In the genomic region with DNA sequence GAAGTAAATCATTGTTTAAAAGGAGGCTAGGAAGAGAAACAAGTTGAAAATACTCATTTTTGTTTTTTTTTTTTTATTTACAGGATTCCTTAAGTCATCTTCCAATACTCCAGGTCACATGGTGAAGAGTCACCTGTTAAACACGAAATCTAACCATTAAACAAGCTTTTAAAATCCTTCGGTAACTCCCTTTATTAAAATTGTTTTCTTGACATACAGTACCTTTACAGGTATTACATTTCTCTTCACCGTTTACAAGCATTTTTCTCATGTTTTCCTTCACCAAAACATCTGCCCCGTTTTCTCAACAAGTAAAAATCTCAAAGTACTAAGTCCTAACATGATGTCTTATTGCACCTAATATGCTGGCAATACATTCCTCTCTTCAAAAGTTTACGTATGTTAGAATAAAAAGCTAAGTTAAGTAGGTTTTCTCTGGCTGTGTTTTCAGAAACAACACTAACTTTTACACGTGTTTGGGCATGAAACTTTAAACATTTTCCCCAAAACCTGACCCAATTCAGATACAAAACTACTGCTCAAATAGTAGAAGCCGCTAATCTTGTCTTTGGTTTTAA, we compare ENCODE assay signal across 8 cellular contexts. TPM values are rescaled to one million over a fixed set of nuclear protein-coding genes. Genes with fewer than 3 reads are reported as not detected.
DNase-seq lines count a peak whose midpoint lies in the region; ATAC-seq, FAIRE-seq and TF ChIP-seq lines count a peak whose summit lies in the region.

No MANE protein-coding gene starts in this region.

- H3K27ac Mint-ChIP-seq in stimulated activated naive CD8-positive, alpha-beta T cell treated with anti-CD3 and anti-CD28 coated beads, Interleukin-15, Interleukin-2, amounts not matched to agents 100 ng/mL and 50 ng/mL, for 24 hours, result peak overlapping the region; percentile 94

- no peak for FAIRE-seq in K562 (lab: Jason Lieb, UNC)

- TF ChIP-seq CTCF in K562 (IDR thresholded peaks at IDR 0.05 in 2 of 3, conservative IDR thresholded peaks at IDR 0.05 in 1 of 3; ENCODE audit: insufficient read depth in 2 of 3, low read depth in 1 of 3, low read length in 3 of 3), result no peak

- TF ChIP-seq EP300 in K562 (IDR thresholded peaks at IDR 0.05; ENCODE audit: low read length), result no peak

- intact Hi-C loops in K562 (cut with micrococcal nuclease) (loop anchor here (2.0 kb wide), 1 partner anchor 453 kb away; no protein-coding TSS in a partner anchor), aorta (cut with DNase I) (loop anchor here in 1 of 2 donors (5.0 kb wide), 1 partner anchor 293 kb away; no protein-coding TSS in a partner anchor)

- peak overlapping the region; percentile 83 for H3K4me3 ChIP-seq in K562
- peak overlapping the region; percentile 83 to 88 for H3K4me3 ChIP-seq in aorta (ENCODE audit: low read length in 2 of 2)

- peak overlapping the region; percentile 94 to 99 for H3K9ac ChIP-seq in K562 (ENCODE audit: insufficient read depth in 1 of 2, low read depth in 2 of 2, low read length in 2 of 2)

- ATAC-seq in stimulated activated naive CD8-positive, alpha-beta T cell treated with anti-CD3 and anti-CD28 coated beads, Interleukin-15, Interleukin-2, amounts not matched to agents 100 U/mL and 50 U/mL, for 24 hours, result no peak
- no peak for ATAC-seq in K562
- no peak for ATAC-seq in aorta (ENCODE audit: low FRiP score)
- ATAC-seq in GM21367 (IDR thresholded peaks at IDR 0.05; ENCODE audit: unreplicated experiment), result no peak

- peak overlapping the region; percentile 99 for H3K27ac ChIP-seq in K562 (ENCODE audit: extremely low read depth, low read depth, low read length)
- H3K27ac ChIP-seq in aorta (ENCODE audit: low read depth in 1 of 2, low read length in 2 of 2), result no peak overlapping the region

- H4K20me1 ChIP-seq in K562 (replicated peaks; ENCODE audit: control insufficient read depth, insufficient read depth, low read length), result peaks cover 37% of the 10 kb centered on the region

- WGBS in K562 (ENCODE audit: insufficient coverage, low coverage, missing lambda C conversion rate), result 0% methylated on average over 7 of the region's 7 CpGs
- WGBS in aorta, 2 donors, result 0 to 2% methylated on average over 7 of the region's 7 CpGs

- POLR2A ChIA-PET in K562 (lab: Yijun Ruan, JAX), result interaction anchor here (1.0 to 1.2 kb wide), 2 partner anchors 12 to 90 kb away, joined by 3 to 4 read pairs; no protein-coding TSS in a partner anchor

- no peak for TF ChIP-seq RAD21 in K562 (CRISPR knock-in tag; conservative IDR thresholded peaks at IDR 0.05 in 1 of 2, IDR thresholded peaks at IDR 0.05 in 1 of 2)

- H3K79me2 ChIP-seq in K562 (ENCODE audit: control insufficient read depth, insufficient read depth, low read length), result peaks cover 60% of the 10 kb centered on the region

- H3K9me1 ChIP-seq in K562 (ENCODE audit: control insufficient read depth, insufficient read depth, low read length), result no peaks in the 10 kb centered on the region

- in situ Hi-C loops in K562 (cut with MboI), result no loop called here

- H3K27me3 Mint-ChIP-seq in stimulated activated naive CD8-positive, alpha-beta T cell treated with anti-CD3 and anti-CD28 coated beads, Interleukin-15, Interleukin-2, amounts not matched to agents 100 ng/mL and 50 ng/mL, for 24 hours, result no peaks in the 10 kb centered on the region

- DNase-seq in stimulated activated naive CD8-positive, alpha-beta T cell treated with anti-CD3 and anti-CD28 coated beads, Interleukin-15, Interleukin-2, amounts not matched to agents 100 U/mL and 50 U/mL, for 24 hours, result no peak
- DNase-seq in K562 (ENCODE audit: extremely low read depth in 1 of 4, low spot score in 3 of 4) (peak in 1 of 4 experiments; percentile 9), medulla oblongata (ENCODE audit: extremely low spot score) (peak; percentile 27), aorta (no peak), OCI-M2 (lab: John Stamatoyannopoulos, UW; ENCODE audit: unreplicated experiment) (no peak)
- no peak for DNase-seq in stimulated activated CD4-positive, alpha-beta T cell treated with anti-CD3 and anti-CD28 coated beads, Interleukin-2, amount 100 ng/mL, for 48 hours

- H3K4me1 Mint-ChIP-seq in stimulated activated naive CD8-positive, alpha-beta T cell treated with anti-CD3 and anti-CD28 coated beads, Interleukin-15, Interleukin-2, amounts not matched to agents 100 ng/mL and 50 ng/mL, for 24 hours (ENCODE audit: low read depth), result peaks cover 44% of the 10 kb centered on the region

- H3K36me3 ChIP-seq in K562 (ENCODE audit: control insufficient read depth, insufficient read depth, low read length) (peaks cover 10% of the 10 kb centered on the region; the same call in 2 of the 3 replicates), aorta (ENCODE audit: control insufficient read depth in 1 of 2, insufficient read depth in 2 of 2, low read length in 1 of 2) (no peaks in the 10 kb centered on the region)

- H3K4me2 ChIP-seq in K562 (ENCODE audit: insufficient read depth, low read length), result peak overlapping the region; percentile 84

- H3K4me1 ChIP-seq in K562 (replicated peaks in 1 of 2; ENCODE audit: control insufficient read depth in 2 of 2, insufficient read depth in 2 of 2, low read length in 2 of 2), result peaks cover 25 to 47% of the 10 kb centered on the region in 2 experiments
- H3K4me1 ChIP-seq in aorta (ENCODE audit: control insufficient read depth in 1 of 2, insufficient read depth in 2 of 2, low read length in 2 of 2), result peaks cover 0 to 2% of the 10 kb centered on the region in 2 donors

- H3K9me3 ChIP-seq in K562 (replicated peaks; ENCODE audit: control insufficient read depth, insufficient read depth, low read depth, low read length) (no peaks in the 10 kb centered on the region), aorta (ENCODE audit: control insufficient read depth, low read length) (no peaks in the 10 kb centered on the region)

- H3K9me3 Mint-ChIP-seq in stimulated activated naive CD8-positive, alpha-beta T cell treated with anti-CD3 and anti-CD28 coated beads, Interleukin-15, Interleukin-2, amounts not matched to agents 100 ng/mL and 50 ng/mL, for 24 hours, result no peaks in the 10 kb centered on the region

- peak overlapping the region; percentile 85; the same call in 1 of the 2 replicates for H2AFZ ChIP-seq in K562 (ENCODE audit: low read depth, low read length)

- no peaks in the 10 kb centered on the region for H3K27me3 ChIP-seq in K562 (ENCODE audit: control insufficient read depth in 2 of 2, insufficient read depth in 2 of 2, low read length in 2 of 2)
- no peaks in the 10 kb centered on the region for H3K27me3 ChIP-seq in aorta (ENCODE audit: control insufficient read depth in 1 of 2, insufficient read depth in 2 of 2, low read length in 1 of 2)

- CTCF ChIA-PET in K562 (lab: Yijun Ruan, JAX; ENCODE audit: low intra/inter-chr PET ratio), result no interaction called here

- peaks cover 35% of the 10 kb centered on the region for H3K36me3 Mint-ChIP-seq in stimulated activated naive CD8-positive, alpha-beta T cell treated with anti-CD3 and anti-CD28 coated beads, Interleukin-15, Interleukin-2, amounts not matched to agents 100 ng/mL and 50 ng/mL, for 24 hours (ENCODE audit: low read depth)

- TF ChIP-seq POLR2A in K562 (conservative IDR thresholded peaks at IDR 0.05), result no peak

- BruUV-seq in K562 (replicated peaks; lab: Mats Ljungman, UMichigan), result TSS peak; percentile 60

- H3K4me3 Mint-ChIP-seq in stimulated activated naive CD8-positive, alpha-beta T cell treated with anti-CD3 and anti-CD28 coated beads, Interleukin-15, Interleukin-2, amounts not matched to agents 100 ng/mL and 50 ng/mL, for 24 hours, result peak overlapping the region; percentile 97

TF ChIP-seq in K562, 482 proteins besides CTCF, POLR2A, EP300 and RAD21:
- TF ChIP-seq POLR2H (tag; IDR thresholded peaks at IDR 0.05; ENCODE audit: low read depth), result peak; percentile 59; the same call in 1 of the 2 replicates
- no peak for TF ChIP-seq ESRRA (IDR thresholded peaks at IDR 0.05; ENCODE audit: borderline replicate concordance, low read depth)
- TF ChIP-seq ZNF766 (CRISPR knock-in tag; conservative IDR thresholded peaks at IDR 0.05), result 0 out of 2 replicates have a peak, but pooled peaks have one; percentile 4
- TF ChIP-seq PHTF2 (CRISPR knock-in tag; IDR thresholded peaks at IDR 0.05), result no peak
- TF ChIP-seq, protein P1, sequence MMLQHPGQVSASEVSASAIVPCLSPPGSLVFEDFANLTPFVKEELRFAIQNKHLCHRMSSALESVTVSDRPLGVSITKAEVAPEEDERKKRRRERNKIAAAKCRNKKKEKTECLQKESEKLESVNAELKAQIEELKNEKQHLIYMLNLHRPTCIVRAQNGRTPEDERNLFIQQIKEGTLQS (IDR thresholded peaks at IDR 0.05), result no peak
- TF ChIP-seq, protein P1 (CRISPR knock-in tag; conservative IDR thresholded peaks at IDR 0.05), result 0 out of 2 replicates have a peak, but pooled peaks have one; percentile 39

RNA-seq across cellular contexts. Expression of a gene that starts 1.1 kb away (rescaled TPM):
- total RNA-seq in K562 (2011; cell fraction: chromatin; rRNA removed; ENCODE audit: low replicate concordance), result 52.0 and 148 TPM in 2 replicates
- 31.0 and 34.6 TPM in 2 replicates for total RNA-seq in K562 (2011; cell fraction: nucleolus; rRNA removed)
- 58.1 and 92.7 TPM in 2 replicates for total RNA-seq in K562 (2011; cell fraction: nucleoplasm; rRNA removed)
- total RNA-seq in K562 (2014; rRNA removed) (14.9 and 18.0 TPM in 2 replicates), K562 (2014; rRNA removed; fragmentation: Illumina TruSeq; extraction: Trizol) (33.3 and 46.5 TPM in 2 replicates), K562 (2015; rRNA removed; fragmentation: Illumina TruSeq; extraction: Trizol) (22.3 and 25.5 TPM in 2 replicates), K562 (2021) (53.3 and 56.7 TPM in 2 replicates), aorta (100 to 1,000 TPM in 1 of 2 donors, 10 to 100 TPM in 1; 91.5 to 104 TPM)
- polyA plus RNA-seq in K562 (2011; rRNA removed) (55.9 and 61.9 TPM in 2 replicates), K562 (2014; fragmentation: Illumina TruSeq; extraction: Trizol) (32.7 and 35.2 TPM in 2 replicates), K562 (2014; fragmentation: Nextera tagmentation; extraction: Ambion mirVana) (10 to 100 TPM; 13.4 to 15.8 TPM), K562 (2014; rRNA removed) (28.3 and 31.3 TPM in 2 replicates), aorta (10 to 100 TPM; 21.3 to 23.0 TPM)
- 41.9 and 45.4 TPM in 2 replicates for polyA plus RNA-seq in K562 (2011; cell fraction: cytosol; rRNA removed)
- polyA plus RNA-seq in K562 (2011; cell fraction: nucleus; rRNA removed), result 33.0 and 42.9 TPM in 2 replicates
- 31.0 and 33.6 TPM in 2 replicates for polyA plus RNA-seq in K562 (2012)
- 215 and 217 TPM in 2 replicates for polyA minus RNA-seq in K562 (2011; rRNA and poly(A)+ RNA removed)
- polyA minus RNA-seq in K562 (2011; cell fraction: cytosol; rRNA and poly(A)+ RNA removed), result 63.1 and 74.2 TPM in 2 replicates
- 59.4 and 93.3 TPM in 2 replicates for polyA minus RNA-seq in K562 (2011; cell fraction: nucleus; rRNA and poly(A)+ RNA removed)
